8 cellular contexts compared by ENCODE assay signal in the genomic region with DNA sequence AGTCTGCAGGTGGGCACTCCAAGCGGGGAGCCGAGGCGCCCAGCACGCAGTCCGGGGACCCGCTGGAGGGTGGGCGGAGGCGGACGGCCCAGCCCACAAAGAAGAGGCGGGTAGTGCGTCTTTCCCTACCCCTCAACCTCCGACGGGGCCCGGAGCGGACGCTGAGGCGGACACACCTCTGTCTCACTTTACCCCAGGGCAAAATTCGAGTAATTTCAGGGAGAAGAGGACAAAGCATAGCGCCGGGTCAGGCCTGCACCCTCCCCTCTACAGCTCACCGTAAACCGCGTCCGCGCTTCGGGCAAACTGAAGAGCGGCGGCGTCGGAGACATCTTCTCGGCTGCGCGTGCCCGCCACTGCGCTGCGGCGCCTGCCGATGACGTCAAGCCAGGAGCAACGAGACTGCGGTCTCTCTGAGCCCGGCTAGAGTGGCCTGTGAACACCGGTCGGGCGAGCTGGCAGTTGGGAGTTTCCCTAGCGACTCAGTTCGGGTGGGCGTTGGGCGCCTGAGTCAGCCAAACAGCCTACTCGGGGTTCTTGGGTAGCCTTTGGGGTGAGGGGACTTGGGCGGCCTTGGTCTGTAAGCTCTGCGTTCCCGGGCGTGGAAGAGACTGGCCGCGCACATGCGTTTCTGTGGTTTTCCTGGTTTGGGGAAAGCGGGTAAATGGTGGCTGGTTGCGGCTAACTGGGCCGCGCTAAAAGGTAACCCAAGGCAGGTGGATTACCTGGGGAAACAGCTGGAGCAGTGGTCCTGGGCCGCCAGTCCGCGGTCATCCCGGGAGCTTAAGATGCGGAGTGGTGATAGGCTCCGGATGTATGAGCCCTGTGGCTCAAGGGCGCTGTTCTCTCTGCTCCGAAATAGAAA.
DNase-seq lines count a peak whose midpoint lies in the region; ATAC-seq lines count a peak whose summit lies in the region.

A gene with protein sequence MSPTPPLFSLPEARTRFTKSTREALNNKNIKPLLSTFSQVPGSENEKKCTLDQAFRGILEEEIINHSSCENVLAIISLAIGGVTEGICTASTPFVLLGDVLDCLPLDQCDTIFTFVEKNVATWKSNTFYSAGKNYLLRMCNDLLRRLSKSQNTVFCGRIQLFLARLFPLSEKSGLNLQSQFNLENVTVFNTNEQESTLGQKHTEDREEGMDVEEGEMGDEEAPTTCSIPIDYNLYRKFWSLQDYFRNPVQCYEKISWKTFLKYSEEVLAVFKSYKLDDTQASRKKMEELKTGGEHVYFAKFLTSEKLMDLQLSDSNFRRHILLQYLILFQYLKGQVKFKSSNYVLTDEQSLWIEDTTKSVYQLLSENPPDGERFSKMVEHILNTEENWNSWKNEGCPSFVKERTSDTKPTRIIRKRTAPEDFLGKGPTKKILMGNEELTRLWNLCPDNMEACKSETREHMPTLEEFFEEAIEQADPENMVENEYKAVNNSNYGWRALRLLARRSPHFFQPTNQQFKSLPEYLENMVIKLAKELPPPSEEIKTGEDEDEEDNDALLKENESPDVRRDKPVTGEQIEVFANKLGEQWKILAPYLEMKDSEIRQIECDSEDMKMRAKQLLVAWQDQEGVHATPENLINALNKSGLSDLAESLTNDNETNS (minus strand): TSS at position 360 of the 865 bp plus-strand sequence. CDS start 28 bp downstream, at position 332.

- peaks cover 23% of the 10 kb centered on the region for H3K36me3 Mint-ChIP-seq in central memory CD8-positive, alpha-beta T cell (ENCODE audit: insufficient read depth)

- H3K27ac Mint-ChIP-seq in central memory CD8-positive, alpha-beta T cell (ENCODE audit: low read depth): peak within 1 kb of the TSS; percentile 100

- peaks cover 39% of the 10 kb centered on the region for H3K4me1 Mint-ChIP-seq in central memory CD8-positive, alpha-beta T cell

- no peaks in the 10 kb centered on the region for H3K27me3 Mint-ChIP-seq in central memory CD8-positive, alpha-beta T cell

- peak; percentile 98 for DNase-seq in AG20443 (ENCODE audit: low spot score)
- DNase-seq in NCI-H446 treated with DMSO at 0.1 percent for 48 hours (lab: John Stamatoyannopoulos, UW): peak; percentile 69
- DNase-seq in central memory CD8-positive, alpha-beta T cell (ENCODE audit: low spot score in 2 of 2): peak; percentile 90 to 92
- peak; percentile 94 for DNase-seq in iris pigment epithelial cell (ENCODE audit: low read depth)
- peak; percentile 92 to 94 for DNase-seq in stimulated activated CD4-positive, alpha-beta T cell treated with anti-CD3 and anti-CD28 coated beads, Interleukin-12 subunit alpha, Interleukin-12 subunit beta, amount 100 ng/mL, for 24 hours (ENCODE audit: low read depth in 2 of 2)

- H3K9me3 Mint-ChIP-seq in central memory CD8-positive, alpha-beta T cell: no peaks in the 10 kb centered on the region

- H3K4me3 Mint-ChIP-seq in central memory CD8-positive, alpha-beta T cell: peak within 1 kb of the TSS; percentile 100

- ATAC-seq in GM19035 (IDR thresholded peaks at IDR 0.05; ENCODE audit: unreplicated experiment) (peak; percentile 93), HG03342 (IDR thresholded peaks at IDR 0.05; ENCODE audit: unreplicated experiment) (peak; percentile 92)
- ATAC-seq in activated CD4-positive, CD25-positive, alpha-beta regulatory T cell treated with anti-CD3 and anti-CD28 coated beads, Interleukin-2, amount 50 U/mL, for 24 hours: peak; percentile 96 to 97
- peak; percentile 95 for ATAC-seq in central memory CD8-positive, alpha-beta T cell (replicated peaks; ENCODE audit: extremely low read depth, poor library complexity, severe bottlenecking)

Comparison
In these comparisons a context has a peak if more than half of its experiments do, and no peak if none do; other contexts are left out.
1. Peak in every context shown above with its lines: DNase-seq and ATAC-seq.